ENCODE assay signal across 1 cellular context in the genomic region with DNA sequence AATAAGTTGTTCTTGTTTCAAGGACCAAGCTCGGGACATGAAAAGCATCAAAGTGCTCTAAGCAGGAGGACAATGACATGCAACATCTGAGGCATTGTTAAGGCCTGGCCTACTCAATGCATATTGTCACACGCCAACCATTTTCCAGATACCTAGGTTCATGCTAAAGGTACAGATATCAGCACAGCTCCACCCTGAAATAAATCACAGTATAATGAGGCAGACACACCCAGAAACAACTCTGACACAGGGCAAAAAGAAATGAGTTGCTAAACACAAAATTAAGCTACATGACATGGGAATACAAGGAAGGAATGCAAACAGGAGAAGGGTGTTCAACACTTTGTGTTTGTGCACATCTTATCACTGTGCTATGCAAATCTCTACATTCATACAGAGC.
TF ChIP-seq lines count a peak whose summit lies in the region.

No MANE protein-coding gene starts in this region.

TF ChIP-seq in WTC11, 78 proteins besides CTCF, POLR2A, EP300 and RAD21 (continued from another document):
- TF ChIP-seq, protein P1, sequence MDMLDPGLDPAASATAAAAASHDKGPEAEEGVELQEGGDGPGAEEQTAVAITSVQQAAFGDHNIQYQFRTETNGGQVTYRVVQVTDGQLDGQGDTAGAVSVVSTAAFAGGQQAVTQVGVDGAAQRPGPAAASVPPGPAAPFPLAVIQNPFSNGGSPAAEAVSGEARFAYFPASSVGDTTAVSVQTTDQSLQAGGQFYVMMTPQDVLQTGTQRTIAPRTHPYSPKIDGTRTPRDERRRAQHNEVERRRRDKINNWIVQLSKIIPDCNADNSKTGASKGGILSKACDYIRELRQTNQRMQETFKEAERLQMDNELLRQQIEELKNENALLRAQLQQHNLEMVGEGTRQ (CRISPR knock-in tag; IDR thresholded peaks at IDR 0.05): no peak
- no peak for TF ChIP-seq JAZF1 (CRISPR knock-in tag; IDR thresholded peaks at IDR 0.05)
